9 cellular contexts compared by ENCODE assay signal in genomic region chr12:82109243-82109642, GRCh38.
"Had no signal": no experiment of that assay in that cellular context is flagged by ENCODE, and none has a peak within 500 bp of the region (broad histone marks: within the 10 kb centered on the region; RNA-seq: fewer than 3 reads in every experiment).

No MANE protein-coding gene starts in this region.

- H3K4me3 Mint-ChIP-seq: HFFc6 had no signal

- H3K27ac ChIP-seq: GM23248 had no signal

- H3K4me1 ChIP-seq: HAP-1 had no signal

- ATAC-seq: HCT116, K562 had no signal

- H3K27ac Mint-ChIP-seq: HFFc6 had no signal

- H3K9me3 ChIP-seq: HAP-1 had no signal

- H3K4me3 ChIP-seq: GM23248, HAP-1, K562 had no signal

- DNase-seq: GM23248, GOT3, H7, HFFc6, IMR-90, KG1 had no signal

- H3K36me3 ChIP-seq: HAP-1 had no signal
